22 cellular contexts compared by ENCODE assay signal in the genomic region with DNA sequence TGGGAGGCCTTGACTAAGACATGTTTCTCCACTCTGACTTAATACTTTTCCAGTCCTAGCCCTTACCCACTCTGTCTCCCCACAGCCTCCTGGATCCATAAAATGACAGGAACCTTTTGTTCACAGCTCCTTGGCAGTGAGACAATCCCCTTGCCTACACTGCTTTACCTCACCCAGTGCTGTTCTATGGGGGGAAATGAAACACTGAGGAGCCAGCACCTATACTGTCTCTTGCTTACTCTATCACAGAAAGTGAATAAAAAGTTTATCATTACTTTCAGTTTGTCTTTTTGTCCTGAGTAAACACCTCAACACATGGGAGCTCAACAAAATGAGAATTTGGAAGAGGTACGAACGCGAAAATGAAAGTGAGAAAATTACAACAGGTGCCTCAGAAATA.
"Had no signal": no experiment of that assay in that cellular context is flagged by ENCODE, and none has a peak within 500 bp of the region (broad histone marks: within the 10 kb centered on the region; RNA-seq: fewer than 3 reads in every experiment).

No MANE protein-coding gene starts in this region.

- H3K27ac ChIP-seq: RWPE1 had no signal

- ATAC-seq: HepG2, Panc1, PC-3, SK-N-SH treated with all-trans-retinoic acid at 6 μM for 48 hours had no signal

- FAIRE-seq: HepG2 had no signal

- DNase-seq: IMR-90; Karpas-422; KG1; NCI-H1092 treated with DMSO at 0.1 percent for 48 hours; NCI-H1436; NCI-H187; NCI-H2029; NCI-H2081 treated with DMSO at 0.1 percent for 48 hours; NCI-H2171; NCI-H226; NCI-H446; NCI-H510A; NCI-H524 treated with DMSO at 0.1 percent for 48 hours; NCI-H69; NCI-H774; NK-92 treated with Interleukin-12 subunit alpha and Interleukin-12 subunit beta, amount 100 ng/mL, for 24 hours; PC-3; SHP77 had no signal
